In the genomic region with DNA sequence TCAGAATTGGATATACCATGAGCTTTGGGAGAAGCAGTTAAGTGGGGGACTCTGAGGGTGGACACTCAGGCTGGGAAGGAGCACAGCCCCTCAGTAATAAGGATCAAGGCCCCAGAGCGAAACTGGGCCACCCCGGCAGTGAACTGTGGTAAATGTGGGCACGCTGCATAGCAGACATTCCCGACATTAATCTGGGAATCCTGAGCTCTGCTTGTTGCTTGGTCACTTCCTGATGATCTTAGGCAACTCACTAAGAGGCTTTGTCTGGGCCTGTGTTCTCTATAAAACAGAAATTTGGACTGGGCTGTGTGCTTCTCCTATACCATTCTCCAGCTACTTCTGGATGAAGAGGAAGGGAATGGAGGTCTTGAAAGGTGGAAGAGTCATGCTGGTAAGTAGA, we compare ENCODE assay signal across 13 cellular contexts. TPM values are rescaled to one million over a fixed set of nuclear protein-coding genes. Genes with fewer than 3 reads are reported as not detected.
DNase-seq lines count a peak whose midpoint lies in the region; ATAC-seq and TF ChIP-seq lines count a peak whose summit lies in the region.
"Had no signal": no experiment of that assay in that cellular context is flagged by ENCODE, and none has a peak within 500 bp of the region (broad histone marks: within the 10 kb centered on the region; RNA-seq: fewer than 3 reads in every experiment).

No MANE protein-coding gene starts in this region.

- H3K27ac Mint-ChIP-seq in MCF 10A (ENCODE audit: low read depth, unreplicated experiment): peak overlapping the region; percentile 75
- H3K27ac Mint-ChIP-seq: B cell; T-helper 2 cell treated with Interferon-gamma antibody and Interleukin-4, amounts not matched to agents 5 μg/mL and 100 μg/mL, for 36 hours had no signal

- TF ChIP-seq CTCF in MCF 10A (IDR thresholded peaks at IDR 0.05; ENCODE audit: unreplicated experiment): no peak

- BruUV-seq in MCF 10A (replicated peaks; lab: Mats Ljungman, UMichigan): no TSS peak

- POLR2A ChIA-PET in MCF 10A (lab: Yijun Ruan, JAX): interaction anchor here (0.6 to 1.2 kb wide), 2 partner anchors 71 to 264 kb away, joined by 3 read pairs; no protein-coding TSS in a partner anchor

- TF ChIP-seq POLR2A in GM18505 (IDR thresholded peaks at IDR 0.05; ENCODE audit: borderline replicate concordance, extremely low read depth, insufficient read depth, insufficient read length): no peak

- CTCF ChIA-PET in MCF 10A (lab: Yijun Ruan, JAX): interaction anchor here (1.0 to 1.2 kb wide), 3 partner anchors 11 to 30 kb away, joined by 3 to 5 read pairs (median 4); no protein-coding TSS in a partner anchor

- peaks cover 5% of the 10 kb centered on the region for H3K36me3 Mint-ChIP-seq in MCF 10A (ENCODE audit: insufficient read depth, unreplicated experiment)

- intact Hi-C loops in MCF 10A (cut with micrococcal nuclease): no loop called here

- H3K9me3 Mint-ChIP-seq in MCF 10A (ENCODE audit: unreplicated experiment): no peaks in the 10 kb centered on the region
- H3K9me3 Mint-ChIP-seq: T-helper 2 cell treated with Interferon-gamma antibody and Interleukin-4, amounts not matched to agents 5 μg/mL and 100 μg/mL, for 36 hours had no signal

- no peaks in the 10 kb centered on the region for H3K27me3 Mint-ChIP-seq in MCF 10A (ENCODE audit: insufficient read depth, unreplicated experiment)
- H3K27me3 Mint-ChIP-seq: B cell had no signal

- DNase-seq in A172 (ENCODE audit: low spot score) (peak; percentile 85), HK-2 (ENCODE audit: unreplicated experiment) (peak; percentile 42), MCF 10A (ENCODE audit: unreplicated experiment) (peak; percentile 17), kidney tubule cell (ENCODE audit: low spot score) (peak; percentile 73), cortex of kidney (lab: John Stamatoyannopoulos, UW) (no peak), NCI-H2171 (lab: John Stamatoyannopoulos, UW) (no peak)
- DNase-seq: effector memory CD4-positive, alpha-beta T cell; NCI-H1105 had no signal

- H3K4me1 Mint-ChIP-seq in MCF 10A (ENCODE audit: insufficient read depth, unreplicated experiment): peaks cover 24% of the 10 kb centered on the region

- no peak overlapping the region for H3K4me3 Mint-ChIP-seq in MCF 10A (ENCODE audit: unreplicated experiment)
- H3K4me3 Mint-ChIP-seq: B cell; T-helper 2 cell treated with Interferon-gamma antibody and Interleukin-4, amounts not matched to agents 5 μg/mL and 100 μg/mL, for 36 hours had no signal

- ATAC-seq in GM21529 (IDR thresholded peaks at IDR 0.05; ENCODE audit: unreplicated experiment): no peak
- no peak for ATAC-seq in GM18505 (IDR thresholded peaks at IDR 0.05; ENCODE audit: unreplicated experiment)
- ATAC-seq: sciatic nerve had no signal

RNA-seq across cellular contexts. Expression of gene TGFBRAP1, which starts 4.8 kb away (rescaled TPM):
- total RNA-seq in A172 (2014; rRNA removed; shearing (Covaris generic)): 34.0 and 37.7 TPM in 2 replicates
- 16.8 and 19.3 TPM in 2 replicates for total RNA-seq in MCF 10A (2022)

RNA-seq across cellular contexts. Expression of gene C2orf49, which starts 12.6 kb away (rescaled TPM):
- 9.8 and 25.1 TPM in 2 replicates for total RNA-seq in A172 (2014; rRNA removed; shearing (Covaris generic))
- total RNA-seq in MCF 10A (2022): 24.2 and 24.5 TPM in 2 replicates

Comparison
In these comparisons a context has a peak if more than half of its experiments do, and no peak if none do; other contexts are left out.
1. DNase-seq: peak in A172 (single experiment), HK-2 (single experiment), MCF 10A (single experiment) and kidney tubule cell (single experiment); none in cortex of kidney (single experiment) and NCI-H2171 (single experiment).